In the genomic region with DNA sequence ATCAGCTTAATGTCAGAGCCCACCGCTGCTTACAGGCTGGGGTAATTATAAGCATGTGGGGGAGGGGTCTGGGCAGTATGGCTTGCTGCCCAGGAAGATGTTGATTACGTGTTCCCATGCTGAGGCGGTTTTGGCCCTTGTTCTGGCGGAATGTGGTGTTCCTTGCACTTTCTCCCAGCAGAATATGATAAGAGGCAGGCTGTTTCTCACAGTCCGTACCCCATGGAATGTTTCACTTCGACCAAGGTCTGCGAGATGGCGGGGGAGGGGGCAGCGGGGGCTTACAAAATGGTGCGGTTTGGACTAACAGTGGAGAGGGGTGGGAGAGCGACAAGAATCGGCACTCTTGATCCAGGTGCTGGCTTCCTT, we compare ENCODE assay signal across 11 cellular contexts. TPM values are rescaled to one million over a fixed set of nuclear protein-coding genes. Genes with fewer than 3 reads are reported as not detected.
DNase-seq lines count a peak whose midpoint lies in the region; ATAC-seq and TF ChIP-seq lines count a peak whose summit lies in the region.
"Had no signal": no experiment of that assay in that cellular context is flagged by ENCODE, and none has a peak within 500 bp of the region (broad histone marks: within the 10 kb centered on the region; RNA-seq: fewer than 3 reads in every experiment).

No MANE protein-coding gene starts in this region.

- ATAC-seq in Right ventricle myocardium superior (ENCODE audit: poor library complexity) (peak; percentile 75), lower lobe of right lung (peak; percentile 74 to 75)
- ATAC-seq in effector memory CD8-positive, alpha-beta T cell (replicated peaks), result no peak

- 9 to 30% methylated on average over 2 to 12 of the region's 12 CpGs for WGBS in transverse colon (ENCODE audit: low coverage in 1 of 2), 2 donors

- H3K9me3 ChIP-seq in right atrium auricular region (no peaks in the 10 kb centered on the region), lower lobe of right lung (no peaks in the 10 kb centered on the region), transverse colon (no peaks in the 10 kb centered on the region)
- H3K9me3 ChIP-seq: neutrophil had no signal

- no peaks in the 10 kb centered on the region for H3K4me1 Mint-ChIP-seq in effector memory CD8-positive, alpha-beta T cell (ENCODE audit: low read depth in 2 of 2)

- H3K4me1 ChIP-seq in right atrium auricular region (peaks cover 0 to 22% of the 10 kb centered on the region in 2 donors), lower lobe of right lung (peaks cover 6% of the 10 kb centered on the region), transverse colon (peaks cover 0 to 3% (median 1%) of the 10 kb centered on the region in 4 donors)

- H3K27ac Mint-ChIP-seq in effector memory CD8-positive, alpha-beta T cell, result no peak overlapping the region

- no peaks in the 10 kb centered on the region for H3K27me3 ChIP-seq in right atrium auricular region
- no peaks in the 10 kb centered on the region for H3K27me3 ChIP-seq in lower lobe of right lung (ENCODE audit: low read depth)
- peaks cover 24% of the 10 kb centered on the region for H3K27me3 ChIP-seq in transverse colon

- TF ChIP-seq POLR2A in transverse colon (IDR thresholded peaks at IDR 0.05), result no peak

- in situ Hi-C loops in transverse colon (cut with MboI; ENCODE audit: low pct_ligation_motif_present in 1 of 4, low pct_unique_long_range_greater_than_20kb in 1 of 4, low sequenced_read_pairs in 3 of 4), result no loop called here

- no peak overlapping the region for H3K4me3 Mint-ChIP-seq in effector memory CD8-positive, alpha-beta T cell

- TF ChIP-seq CTCF in right atrium auricular region (IDR thresholded peaks at IDR 0.05) (no peak), cardiac fibroblast (IDR thresholded peaks at IDR 0.05; ENCODE audit: low read depth, low read length) (no peak), lower lobe of right lung (IDR thresholded peaks at IDR 0.05) (no peak), transverse colon (IDR thresholded peaks at IDR 0.05) (no peak)

- H3K4me3 ChIP-seq in right atrium auricular region, result peak overlapping the region in 1 of 2 donors; percentile 24
- H3K4me3 ChIP-seq in cardiac fibroblast (replicated peaks in 1 of 2; ENCODE audit: low read depth in 2 of 2, low read length in 2 of 2), result peak overlapping the region; percentile 10 to 33
- H3K4me3 ChIP-seq in lower lobe of right lung, result peak overlapping the region; percentile 8
- H3K4me3 ChIP-seq in transverse colon, result no peak overlapping the region

- H3K36me3 ChIP-seq in right atrium auricular region (no peaks in the 10 kb centered on the region), lower lobe of right lung (no peaks in the 10 kb centered on the region), transverse colon (no peaks in the 10 kb centered on the region)
- H3K36me3 ChIP-seq: neutrophil had no signal

- H3K36me3 Mint-ChIP-seq in effector memory CD8-positive, alpha-beta T cell (ENCODE audit: insufficient read depth), result no peaks in the 10 kb centered on the region

- intact Hi-C loops in Right ventricle myocardium superior (cut with DNase I) (no loop called here), lower lobe of right lung (cut with DNase I) (no loop called here), transverse colon (cut with DNase I; ENCODE audit: low total_unique reads) (no loop called here)

- no peak for TF ChIP-seq EP300 in transverse colon (IDR thresholded peaks at IDR 0.05; ENCODE audit: low read depth)

- H3K27me3 Mint-ChIP-seq in effector memory CD8-positive, alpha-beta T cell, result peaks cover 5 to 35% of the 10 kb centered on the region in 2 donors

- DNase-seq in Right ventricle myocardium superior (peak; percentile 64), right atrium auricular region (ENCODE audit: low spot score) (no peak), cardiac fibroblast (ENCODE audit: low read depth in 2 of 2) (peak; percentile 52 to 93), lower lobe of right lung (no peak), cerebellum (ENCODE audit: low spot score) (no peak), transverse colon (no peak)
- DNase-seq in effector memory CD8-positive, alpha-beta T cell, result no peak
- DNase-seq in stimulated activated CD4-positive, alpha-beta T cell treated with anti-CD3 and anti-CD28 coated beads, Interleukin-4, amount 100 ng/mL, for 1 hour, result no peak
- DNase-seq: activated gamma-delta T cell treated with Interleukin-2 at 50 U/mL for 16 hours had no signal

- peak overlapping the region in 1 of 2 donors; percentile 61 for H3K27ac ChIP-seq in right atrium auricular region
- H3K27ac ChIP-seq in lower lobe of right lung, result no peak overlapping the region
- no peak overlapping the region for H3K27ac ChIP-seq in transverse colon
- H3K27ac ChIP-seq: HL-60 had no signal

- no peaks in the 10 kb centered on the region for H3K9me3 Mint-ChIP-seq in effector memory CD8-positive, alpha-beta T cell

RNA-seq across cellular contexts. Expression of a gene that starts 9.8 kb away (rescaled TPM):
- total RNA-seq in Right ventricle myocardium superior (2.8 TPM), right atrium auricular region (1 to 10 TPM; 1.3 to 2.8 TPM), lower lobe of right lung (0.41 TPM), cerebellum (27.9 TPM), transverse colon (under 1 TPM in 2 of 4 donors, not detected in 2; 0.14 to 0.16 TPM)

RNA-seq across cellular contexts. Expression of a gene that starts 29.2 kb away (rescaled TPM):
- total RNA-seq in Right ventricle myocardium superior (30.4 TPM), right atrium auricular region (10 to 100 TPM in 1 of 2 donors, 1 to 10 TPM in 1; 4.6 to 24.6 TPM), lower lobe of right lung (not detected), cerebellum (1.00 TPM), transverse colon (not detected)

RNA-seq across cellular contexts. Expression of a gene that starts 37.6 kb away (rescaled TPM):
- total RNA-seq in Right ventricle myocardium superior, result 27.9 TPM
- total RNA-seq in right atrium auricular region, result 10 to 100 TPM; 22.6 to 23.4 TPM
- 34.6 TPM for total RNA-seq in lower lobe of right lung
- total RNA-seq in cerebellum, result 19.4 TPM
- total RNA-seq in transverse colon, result 10 to 100 TPM in 3 of 4 donors, 1 to 10 TPM in 1; 9.8 to 43.3 (median 23.5) TPM

Comparison
In these comparisons a context has a peak if more than half of its experiments do, and no peak if none do; other contexts are left out.
1. DNase-seq: peak in Right ventricle myocardium superior (single experiment) and cardiac fibroblast (2 of 2); none in right atrium auricular region (single experiment), lower lobe of right lung (single experiment), cerebellum (single experiment), effector memory CD8-positive, alpha-beta T cell (0 of 3), stimulated activated CD4-positive, alpha-beta T cell treated with anti-CD3 and anti-CD28 coated beads, Interleukin-4, amount 100 ng/mL, for 1 hour (single experiment) and transverse colon (single experiment).
2. H3K4me3 ChIP-seq: peak in cardiac fibroblast (2 of 2) and lower lobe of right lung (single experiment); none in transverse colon (0 of 4).